8 cellular contexts compared by ENCODE assay signal in genomic region chr2:232315049-232315922, GRCh38.
DNase-seq lines count a peak whose midpoint lies in the region; ATAC-seq and TF ChIP-seq lines count a peak whose summit lies in the region.

No MANE protein-coding gene starts in this region.

- peak; percentile 89 for ATAC-seq in DND-41 (ENCODE audit: insufficient read depth, low read depth)
- peak; percentile 90 for ATAC-seq in GM21786 (IDR thresholded peaks at IDR 0.05; ENCODE audit: unreplicated experiment)
- peak; percentile 94 for ATAC-seq in foreskin keratinocyte
- ATAC-seq in sciatic nerve, result peak; percentile 72
- ATAC-seq in HG03469 (IDR thresholded peaks at IDR 0.05; ENCODE audit: unreplicated experiment), result no peak

- TF ChIP-seq CTCF in DND-41 (IDR thresholded peaks at IDR 0.05; ENCODE audit: borderline replicate concordance, extremely low read depth, low read length, poor library complexity, severe bottlenecking), result peak; percentile 67
- peak; percentile 75 for TF ChIP-seq CTCF in foreskin keratinocyte (conservative IDR thresholded peaks at IDR 0.05)

- no peak overlapping the region for H2AFZ ChIP-seq in DND-41 (ENCODE audit: low read depth, low read length)

- H4K20me1 ChIP-seq in DND-41 (ENCODE audit: insufficient read depth, low read length), result no peaks in the 10 kb centered on the region

- H3K4me1 ChIP-seq in DND-41 (ENCODE audit: insufficient read depth, low read length), result peaks cover 49% of the 10 kb centered on the region
- H3K4me1 ChIP-seq in foreskin keratinocyte, result peaks cover 15% of the 10 kb centered on the region

- H3K9me3 ChIP-seq in DND-41 (ENCODE audit: insufficient read depth, low read length, severe bottlenecking), result peaks cover 13% of the 10 kb centered on the region

- peak overlapping the region; percentile 35 for H3K4me2 ChIP-seq in DND-41 (ENCODE audit: insufficient read depth, low read length)

- H3K9ac ChIP-seq in DND-41 (ENCODE audit: low read depth, low read length), result peak overlapping the region; percentile 31; the same call in 1 of the 2 replicates

- peak overlapping the region; percentile 82 for H3K27ac ChIP-seq in DND-41 (ENCODE audit: low read length)
- H3K27ac ChIP-seq in foreskin keratinocyte, result peak overlapping the region; percentile 25

- H3K36me3 ChIP-seq in DND-41 (ENCODE audit: insufficient read depth, low read length), result 0 out of 2 replicates have a peak, but pooled peaks cover 9% of the 10 kb centered on the region

- H3K27me3 ChIP-seq in DND-41 (ENCODE audit: insufficient read depth, low read length, poor library complexity), result no peaks in the 10 kb centered on the region
- no peaks in the 10 kb centered on the region for H3K27me3 ChIP-seq in foreskin keratinocyte

- intact Hi-C loops in sciatic nerve (cut with DNase I), result no loop called here

- H3K4me3 ChIP-seq in DND-41 (ENCODE audit: low read depth in 1 of 2, low read length in 2 of 2), result no peak overlapping the region; a peak in 1 of 4 replicates

- no peaks in the 10 kb centered on the region; the same call in 1 of the 2 replicates for H3K79me2 ChIP-seq in DND-41 (ENCODE audit: insufficient read depth, low read length)

- DNase-seq in DND-41, result peak; percentile 86
- DNase-seq in MV-4-11 (lab: John Stamatoyannopoulos, UW), result peak; percentile 99
- peak; percentile 43 for DNase-seq in activated T-cell treated with anti-CD3 and anti-CD28 coated beads for 4 hours
- DNase-seq in foreskin keratinocyte, result peak; percentile 94 to 97
- peak; percentile 65 for DNase-seq in sciatic nerve (ENCODE audit: low spot score)
- DNase-seq in cortex of kidney (lab: John Stamatoyannopoulos, UW), result no peak
